19 cellular contexts compared by ENCODE assay signal in the genomic region with DNA sequence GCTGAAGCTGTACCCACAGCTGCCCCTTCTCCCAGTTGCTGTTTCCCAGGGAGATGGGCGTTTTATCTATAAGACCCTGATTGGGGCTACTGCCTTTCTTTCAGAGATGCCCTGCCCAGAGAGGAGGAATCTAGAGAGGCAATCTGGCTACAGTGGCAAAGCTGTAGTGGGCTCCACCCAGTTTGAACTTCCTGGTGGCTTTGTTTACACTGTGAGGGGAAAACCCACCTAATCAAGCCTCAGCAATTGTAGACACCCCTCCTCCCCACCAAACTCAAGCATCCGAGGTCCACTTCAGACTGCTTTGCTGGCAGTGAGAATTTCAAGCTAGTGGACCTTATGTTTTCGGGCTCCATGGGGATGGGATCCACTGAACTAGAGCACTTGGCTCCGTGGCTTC.
DNase-seq lines count a peak whose midpoint lies in the region; ATAC-seq and TF ChIP-seq lines count a peak whose summit lies in the region.
"Had no signal": no experiment of that assay in that cellular context is flagged by ENCODE, and none has a peak within 500 bp of the region (broad histone marks: within the 10 kb centered on the region; RNA-seq: fewer than 3 reads in every experiment).

No MANE protein-coding gene starts in this region.

- H3K27ac ChIP-seq in BLaER1 (no peak overlapping the region), OCI-LY3 (ENCODE audit: low read length) (no peak overlapping the region)
- H3K27ac ChIP-seq: A549; BLaER1 treated with 17β-estradiol and CSF1 and Interleukin-3, amounts not matched to agents 10 nM and 100 nM had no signal

- H3K36me3 Mint-ChIP-seq in naive B cell = peaks cover 0 to 8% of the 10 kb centered on the region in 2 donors
- H3K36me3 Mint-ChIP-seq: CD14-positive monocyte had no signal

- H3K79me2 ChIP-seq in OCI-LY3 (ENCODE audit: low read length) = no peaks in the 10 kb centered on the region

- no peak for TF ChIP-seq CTCF in OCI-LY3 (IDR thresholded peaks at IDR 0.05; ENCODE audit: low read depth, low read length)

- ATAC-seq in naive B cell (ENCODE audit: low read depth in 2 of 2) (peak; percentile 66 to 74), GM18867 (IDR thresholded peaks at IDR 0.05; ENCODE audit: unreplicated experiment) (no peak), HG03175 (IDR thresholded peaks at IDR 0.05; ENCODE audit: unreplicated experiment) (no peak)
- ATAC-seq: A549 had no signal

- DNase-seq in naive B cell (peak; percentile 16), iPS-NIHi11 (ENCODE audit: low spot score) (no peak)
- DNase-seq: 8988T; ACHN; CD4-positive, alpha-beta T cell; CD8-positive, alpha-beta memory T cell; DMS 273 treated with DMSO at 0.1 percent for 48 hours; DMS79; GF-D8; GOT3; HFFc6 had no signal

- H3K27me3 Mint-ChIP-seq in naive B cell = no peaks in the 10 kb centered on the region
- H3K27me3 Mint-ChIP-seq: CD4-positive, alpha-beta T cell; CD8-positive, alpha-beta memory T cell had no signal

- H3K36me3 ChIP-seq in BLaER1 = peaks cover 23% of the 10 kb centered on the region
- H3K36me3 ChIP-seq in OCI-LY3 (replicated peaks; ENCODE audit: low read depth, low read length) = no peaks in the 10 kb centered on the region
- H3K36me3 ChIP-seq: HAP-1 had no signal

- H3K9me3 ChIP-seq in BLaER1 (peaks cover 96% of the 10 kb centered on the region), OCI-LY3 (ENCODE audit: insufficient read depth, low read length) (no peaks in the 10 kb centered on the region)
- H3K9me3 ChIP-seq: A549, HAP-1 had no signal

- H4K20me1 ChIP-seq in BLaER1 (no peaks in the 10 kb centered on the region), OCI-LY3 (ENCODE audit: insufficient read depth, low read length) (no peaks in the 10 kb centered on the region)
- H4K20me1 ChIP-seq: BLaER1 treated with 17β-estradiol and CSF1 and Interleukin-3, amounts not matched to agents 10 nM and 100 nM had no signal

- no peak overlapping the region for H2AFZ ChIP-seq in OCI-LY3 (ENCODE audit: low read depth, low read length)

- peak overlapping the region in 2 of 6 donors; percentile 44 to 54 for H3K27ac Mint-ChIP-seq in naive B cell
- H3K27ac Mint-ChIP-seq: CD14-positive monocyte; CD4-positive, alpha-beta T cell; CD8-positive, alpha-beta memory T cell; HFFc6 had no signal

- H3K4me1 ChIP-seq in BLaER1 (peaks cover 8% of the 10 kb centered on the region; the same call in 1 of the 2 replicates), OCI-LY3 (ENCODE audit: low read length) (no peaks in the 10 kb centered on the region)
- H3K4me1 ChIP-seq: A549, HAP-1 had no signal

- H3K27me3 ChIP-seq in BLaER1 = no peaks in the 10 kb centered on the region
- no peaks in the 10 kb centered on the region for H3K27me3 ChIP-seq in OCI-LY3 (ENCODE audit: low read depth, low read length)
- H3K27me3 ChIP-seq: BLaER1 treated with 17β-estradiol and CSF1 and Interleukin-3, amounts not matched to agents 10 nM and 100 nM had no signal

- H3K4me3 ChIP-seq in BLaER1 (0 out of 2 replicates have a peak overlapping the region, but pooled peaks have one; percentile 14), OCI-LY3 (ENCODE audit: low read length) (peak overlapping the region; percentile 10; the same call in 1 of the 2 replicates)
- H3K4me3 ChIP-seq: A549; BLaER1 treated with 17β-estradiol and CSF1 and Interleukin-3, amounts not matched to agents 10 nM and 100 nM; HAP-1 had no signal

- H3K4me1 Mint-ChIP-seq in naive B cell = peaks cover 4 to 25% (median 18%) of the 10 kb centered on the region in 3 donors
- H3K4me1 Mint-ChIP-seq: CD14-positive monocyte had no signal

- H3K4me3 Mint-ChIP-seq in naive B cell = peak overlapping the region in 6 of 8 donors; percentile 21 to 80 (median 50)
- H3K4me3 Mint-ChIP-seq: CD14-positive monocyte; CD4-positive, alpha-beta T cell; HFFc6 had no signal

- peaks cover 7 to 60% (median 28%) of the 10 kb centered on the region in 7 donors for H3K9me3 Mint-ChIP-seq in naive B cell

- H3K4me2 ChIP-seq in BLaER1 (no peak overlapping the region), OCI-LY3 (ENCODE audit: low read length) (peak overlapping the region; percentile 17; the same call in 1 of the 2 replicates)
- H3K4me2 ChIP-seq: A549; BLaER1 treated with 17β-estradiol and CSF1 and Interleukin-3, amounts not matched to agents 10 nM and 100 nM had no signal

- no peak overlapping the region for H3K9ac ChIP-seq in BLaER1
- no peak overlapping the region for H3K9ac ChIP-seq in OCI-LY3 (ENCODE audit: low read length)
- H3K9ac ChIP-seq: BLaER1 treated with 17β-estradiol and CSF1 and Interleukin-3, amounts not matched to agents 10 nM and 100 nM had no signal

Comparison
In these comparisons a context has a peak if more than half of its experiments do, and no peak if none do; other contexts are left out.
1. ATAC-seq: peak in naive B cell (2 of 2); none in GM18867 (single experiment) and HG03175 (single experiment).